1 cellular context compared by ENCODE assay signal in genomic region chr22:20916916-20917810, GRCh38.
TF ChIP-seq lines count a peak whose summit lies in the region.

CRKL (plus strand) TSS chr22:20917407; CDS start chr22:20917935, 528 bp downstream.

TF ChIP-seq in HepG2, 621 proteins besides CTCF, POLR2A, EP300 and RAD21 (continued from another document and continues in another):
- no peak for TF ChIP-seq KIAA2018 (CRISPR knock-in tag; IDR thresholded peaks at IDR 0.05; ENCODE audit: borderline replicate concordance)
- TF ChIP-seq ZNF83 (CRISPR knock-in tag; IDR thresholded peaks at IDR 0.05; ENCODE audit: borderline replicate concordance), result no peak
- TF ChIP-seq ZNF773 (CRISPR knock-in tag; IDR thresholded peaks at IDR 0.05; ENCODE audit: borderline replicate concordance), result no peak
- 0 out of 2 replicates have a peak, but pooled peaks have one; percentile 55 for TF ChIP-seq ZNF281 (CRISPR knock-in tag; IDR thresholded peaks at IDR 0.05; ENCODE audit: borderline replicate concordance)
- no peak for TF ChIP-seq IKZF1 (IDR thresholded peaks at IDR 0.05)
- TF ChIP-seq SALL2 (CRISPR knock-in tag; IDR thresholded peaks at IDR 0.05), result no peak
- no peak for TF ChIP-seq ZNF720 (CRISPR knock-in tag; IDR thresholded peaks at IDR 0.05)
- TF ChIP-seq MATR3 (CRISPR knock-in tag; IDR thresholded peaks at IDR 0.05), result no peak
- TF ChIP-seq RXRA (CRISPR knock-in tag; IDR thresholded peaks at IDR 0.05), result peak; percentile 95
- TF ChIP-seq TBX2 (CRISPR knock-in tag; IDR thresholded peaks at IDR 0.05; ENCODE audit: borderline replicate concordance), result peak; percentile 85
- TF ChIP-seq ZNF75D (CRISPR knock-in tag; IDR thresholded peaks at IDR 0.05; ENCODE audit: borderline replicate concordance), result no peak
- no peak for TF ChIP-seq ZNF652 (CRISPR knock-in tag; IDR thresholded peaks at IDR 0.05; ENCODE audit: borderline replicate concordance, low read depth)
- TF ChIP-seq ZMAT5 (CRISPR knock-in tag; IDR thresholded peaks at IDR 0.05; ENCODE audit: borderline replicate concordance, low read depth), result no peak
- TF ChIP-seq NCOR1 (IDR thresholded peaks at IDR 0.05; ENCODE audit: borderline replicate concordance, low read length), result no peak
- TF ChIP-seq RBM39 (IDR thresholded peaks at IDR 0.05; ENCODE audit: low read depth, low read length, poor library complexity, severe bottlenecking), result peak; percentile 75
- TF ChIP-seq KLF9 (CRISPR knock-in tag; IDR thresholded peaks at IDR 0.05; ENCODE audit: low read depth), result peak; percentile 97
- TF ChIP-seq SIX1 (CRISPR knock-in tag; IDR thresholded peaks at IDR 0.05; ENCODE audit: borderline replicate concordance), result 0 out of 2 replicates have a peak, but pooled peaks have one; percentile 21
- TF ChIP-seq FOXP1 (IDR thresholded peaks at IDR 0.05), result no peak
- no peak; the same call in 1 of the 2 replicates for TF ChIP-seq FOXP1 (CRISPR knock-in tag; IDR thresholded peaks at IDR 0.05)
- TF ChIP-seq MAZ (IDR thresholded peaks at IDR 0.05; ENCODE audit: borderline replicate concordance, low read depth, low read length), result peak; percentile 29; the same call in 1 of the 2 replicates
- TF ChIP-seq MAZ (CRISPR knock-in tag; IDR thresholded peaks at IDR 0.05; ENCODE audit: low read depth), result peak; percentile 78
- 0 out of 2 replicates have a peak, but pooled peaks have one; percentile 22 for TF ChIP-seq HNF4G (IDR thresholded peaks at IDR 0.05; ENCODE audit: borderline replicate concordance, low read depth, low read length)
- TF ChIP-seq HNF4G (CRISPR knock-in tag; IDR thresholded peaks at IDR 0.05; ENCODE audit: borderline replicate concordance, low read depth), result peak; percentile 86
- TF ChIP-seq SRSF9 (IDR thresholded peaks at IDR 0.05; ENCODE audit: borderline replicate concordance, insufficient read depth, low read depth, low read length, poor library complexity, severe bottlenecking), result no peak
- TF ChIP-seq PHF5A (CRISPR knock-in tag; IDR thresholded peaks at IDR 0.05; ENCODE audit: low read depth, unreplicated experiment), result peak; percentile 90
- TF ChIP-seq FLYWCH1 (CRISPR knock-in tag; IDR thresholded peaks at IDR 0.05), result no peak
- TF ChIP-seq TBL1XR1 (IDR thresholded peaks at IDR 0.05; ENCODE audit: borderline replicate concordance, low read length, partially characterized antibody), result peak; percentile 28
- no peak; the same call in 1 of the 2 replicates for TF ChIP-seq ZNF556 (CRISPR knock-in tag; IDR thresholded peaks at IDR 0.05; ENCODE audit: borderline replicate concordance)
- no peak for TF ChIP-seq ZBTB49 (CRISPR knock-in tag; IDR thresholded peaks at IDR 0.05; ENCODE audit: borderline replicate concordance)
- no peak for TF ChIP-seq HDAC6 (IDR thresholded peaks at IDR 0.05; ENCODE audit: low read depth, low read length)
- peak; percentile 76 for TF ChIP-seq ZMAT3 (CRISPR knock-in tag; conservative IDR thresholded peaks at IDR 0.05)
- TF ChIP-seq TRAFD1 (CRISPR knock-in tag; IDR thresholded peaks at IDR 0.05; ENCODE audit: borderline replicate concordance), result no peak
- TF ChIP-seq ZFP82 (CRISPR knock-in tag; IDR thresholded peaks at IDR 0.05; ENCODE audit: borderline replicate concordance), result peak; percentile 79; the same call in 1 of the 2 replicates
- TF ChIP-seq TBP (CRISPR knock-in tag; IDR thresholded peaks at IDR 0.05), result no peak
- peak; percentile 91 for TF ChIP-seq ZMYM3 (CRISPR knock-in tag; IDR thresholded peaks at IDR 0.05)
- TF ChIP-seq ZNF510 (CRISPR knock-in tag; IDR thresholded peaks at IDR 0.05; ENCODE audit: low read depth), result 0 out of 2 replicates have a peak, but pooled peaks have one; percentile 53
- TF ChIP-seq ZNF644 (CRISPR knock-in tag; IDR thresholded peaks at IDR 0.05; ENCODE audit: low read depth), result no peak
- TF ChIP-seq HOMEZ (CRISPR knock-in tag; IDR thresholded peaks at IDR 0.05; ENCODE audit: low read depth), result peak; percentile 45; the same call in 1 of the 2 replicates
- TF ChIP-seq ZNF382 (CRISPR knock-in tag; IDR thresholded peaks at IDR 0.05; ENCODE audit: borderline replicate concordance), result no peak
- peak; percentile 84 for TF ChIP-seq PHF8 (CRISPR knock-in tag; IDR thresholded peaks at IDR 0.05)
- TF ChIP-seq ATF6 (CRISPR knock-in tag; conservative IDR thresholded peaks at IDR 0.05), result 0 out of 2 replicates have a peak, but pooled peaks have one; percentile 47
- TF ChIP-seq KLF16 (CRISPR knock-in tag; IDR thresholded peaks at IDR 0.05), result peak in 1 of 2 experiments; percentile 97; a peak in 2 of 4 replicates
- TF ChIP-seq TEF (CRISPR knock-in tag; IDR thresholded peaks at IDR 0.05), result no peak
